ENCODE assay signal across 28 cellular contexts in the genomic region with DNA sequence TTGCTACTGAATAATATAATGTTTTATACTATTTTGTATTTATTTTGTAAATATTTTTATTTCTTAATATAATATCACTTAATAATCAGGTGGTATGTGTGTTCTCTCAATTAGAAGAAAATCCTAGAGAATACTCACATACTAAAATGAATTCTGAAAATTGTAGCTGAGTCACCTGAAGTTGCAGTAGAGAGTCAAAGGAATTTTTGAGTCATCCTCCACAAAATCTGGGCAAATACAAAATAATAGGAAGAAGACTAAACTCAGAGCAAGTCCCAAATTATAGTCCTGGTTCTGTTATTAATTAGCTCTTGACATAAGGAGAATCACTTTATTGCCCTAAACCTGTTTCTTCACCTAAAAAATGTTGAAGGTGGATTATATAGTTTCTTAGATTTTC. TPM values are rescaled to one million over a fixed set of nuclear protein-coding genes. Genes with fewer than 3 reads are reported as not detected.
A peak's percentile ranks its signal among the peaks of the same experiment; 100 is the strongest.
DNase-seq lines count a peak whose midpoint lies in the region; ATAC-seq and TF ChIP-seq lines count a peak whose summit lies in the region.
"Had no signal": no experiment of that assay in that cellular context is flagged by ENCODE, and none has a peak within 500 bp of the region (broad histone marks: within the 10 kb centered on the region; RNA-seq: fewer than 3 reads in every experiment).

No MANE protein-coding gene starts in this region.

- H3K9me3 ChIP-seq in PC-3 (ENCODE audit: low read length), result no peaks in the 10 kb centered on the region
- no peaks in the 10 kb centered on the region for H3K9me3 ChIP-seq in osteoblast (ENCODE audit: low read depth, low read length)
- no peaks in the 10 kb centered on the region for H3K9me3 ChIP-seq in adrenal gland (replicated peaks in 1 of 3)
- H3K9me3 ChIP-seq: BLaER1 treated with 17β-estradiol and CSF1 and Interleukin-3, amounts not matched to agents 10 nM and 100 nM; colonic mucosa; psoas muscle; stomach; upper lobe of right lung had no signal

- H3F3A ChIP-seq in PC-3 (ENCODE audit: low read length, unreplicated experiment), result no peaks in the 10 kb centered on the region

- TF ChIP-seq CTCF in PC-3 (conservative IDR thresholded peaks at IDR 0.05; ENCODE audit: low read depth, low read length), result no peak
- no peak for TF ChIP-seq CTCF in epithelial cell of esophagus (IDR thresholded peaks at IDR 0.05; ENCODE audit: insufficient read depth, low read depth, low read length, missing control alignments)
- TF ChIP-seq CTCF in osteoblast (IDR thresholded peaks at IDR 0.05; ENCODE audit: extremely low read depth, low read depth, low read length), result no peak
- no peak for TF ChIP-seq CTCF in adrenal gland (IDR thresholded peaks at IDR 0.05)

- ATAC-seq in PC-3 (peak; percentile 40), HG03097 (IDR thresholded peaks at IDR 0.05; ENCODE audit: low FRiP score, unreplicated experiment) (no peak)
- ATAC-seq: psoas muscle, upper lobe of right lung had no signal

- H3K4me2 ChIP-seq in PC-3 (ENCODE audit: low read length), result no peak overlapping the region
- no peak overlapping the region for H3K4me2 ChIP-seq in osteoblast (ENCODE audit: insufficient read depth, low read length)
- H3K4me2 ChIP-seq: BLaER1 treated with 17β-estradiol and CSF1 and Interleukin-3, amounts not matched to agents 10 nM and 100 nM; neural progenitor cell had no signal

- peak; percentile 23 for DNase-seq in GM03348 (ENCODE audit: low spot score)
- peak; percentile 53 for DNase-seq in PC-3
- peak; percentile 20 for DNase-seq in epithelial cell of esophagus (ENCODE audit: low read depth)
- peak; percentile 21 for DNase-seq in osteoblast (ENCODE audit: insufficient read length, low spot score, missing footprints)
- no peak for DNase-seq in NCI-H524 (lab: John Stamatoyannopoulos, UW)
- no peak for DNase-seq in adrenal gland
- DNase-seq in NCI-H1694 treated with DMSO at 0.1 percent for 48 hours (lab: John Stamatoyannopoulos, UW), result no peak
- DNase-seq: activated CD4-positive, alpha-beta T cell treated with anti-CD3 and anti-CD28 coated beads, Interleukin-2, amount 50 U/mL, for 1 hour; activated T-cell treated with anti-CD3 and anti-CD28 coated beads for 4 hours; colonic mucosa; GF-D8; KG1; NCI-H1092 treated with DMSO at 0.1 percent for 48 hours; NCI-H2081 treated with DMSO at 0.1 percent for 48 hours; NCI-H510A; psoas muscle; Right ventricle myocardium superior; small intestine; stimulated activated CD4-positive, alpha-beta T cell treated with anti-CD3 and anti-CD28 coated beads, Interleukin-4, amount 100 ng/mL, for 1 hour; stomach; upper lobe of right lung had no signal

- intact Hi-C loops in PC-3 (cut with micrococcal nuclease) (no loop called here), adrenal gland (cut with DNase I) (no loop called here)

- H3K9me2 ChIP-seq in PC-3 (replicated peaks; ENCODE audit: low read length), result no peaks in the 10 kb centered on the region

- H3K27me3 ChIP-seq in PC-3 (ENCODE audit: low read length) (no peaks in the 10 kb centered on the region), osteoblast (ENCODE audit: insufficient read depth, low read length) (no peaks in the 10 kb centered on the region), adrenal gland (no peaks in the 10 kb centered on the region)
- H3K27me3 ChIP-seq: BLaER1 treated with 17β-estradiol and CSF1 and Interleukin-3, amounts not matched to agents 10 nM and 100 nM; colonic mucosa; neural progenitor cell; stomach; upper lobe of right lung had no signal

- H3K4me3 ChIP-seq in PC-3 (ENCODE audit: low read length), result no peak overlapping the region
- no peak overlapping the region for H3K4me3 ChIP-seq in epithelial cell of esophagus (ENCODE audit: low read length)
- H3K4me3 ChIP-seq in osteoblast (ENCODE audit: insufficient read depth, low read length), result no peak overlapping the region
- H3K4me3 ChIP-seq in adrenal gland, result no peak overlapping the region
- H3K4me3 ChIP-seq: BLaER1 treated with 17β-estradiol and CSF1 and Interleukin-3, amounts not matched to agents 10 nM and 100 nM; colonic mucosa; neural progenitor cell; psoas muscle; stomach; upper lobe of right lung had no signal

- no peaks in the 10 kb centered on the region for H3K36me3 ChIP-seq in PC-3 (ENCODE audit: low read depth, low read length)
- no peaks in the 10 kb centered on the region for H3K36me3 ChIP-seq in osteoblast (ENCODE audit: insufficient read depth, low read length)
- no peaks in the 10 kb centered on the region for H3K36me3 ChIP-seq in adrenal gland (replicated peaks in 1 of 2)
- H3K36me3 ChIP-seq: BLaER1 treated with 17β-estradiol and CSF1 and Interleukin-3, amounts not matched to agents 10 nM and 100 nM; colonic mucosa; neural progenitor cell; stomach; upper lobe of right lung had no signal

- no peaks in the 10 kb centered on the region for H3K79me2 ChIP-seq in PC-3 (ENCODE audit: low read length)
- H3K79me2 ChIP-seq in osteoblast (ENCODE audit: insufficient read depth, low read length), result no peaks in the 10 kb centered on the region

- no peaks in the 10 kb centered on the region for H3K4me1 ChIP-seq in PC-3 (ENCODE audit: insufficient read depth, low read length)
- H3K4me1 ChIP-seq in osteoblast (ENCODE audit: insufficient read depth, low read length), result no peaks in the 10 kb centered on the region
- no peaks in the 10 kb centered on the region for H3K4me1 ChIP-seq in adrenal gland (replicated peaks in 1 of 2)
- H3K4me1 ChIP-seq: BLaER1 treated with 17β-estradiol and CSF1 and Interleukin-3, amounts not matched to agents 10 nM and 100 nM; colonic mucosa; neural progenitor cell; psoas muscle; stomach; upper lobe of right lung had no signal

- H2AFZ ChIP-seq in PC-3 (ENCODE audit: low read length), result no peak overlapping the region
- H2AFZ ChIP-seq in osteoblast (ENCODE audit: low read length), result no peak overlapping the region
- H2AFZ ChIP-seq: neural progenitor cell had no signal

- CTCF ChIA-PET in PC-3 (lab: Charles Lee), result no interaction called here

- no TSS peak for BruUV-seq in PC-3 (replicated peaks; lab: Mats Ljungman, UMichigan)

- H3K27ac ChIP-seq in PC-3 (ENCODE audit: low read length), result no peak overlapping the region
- no peak overlapping the region for H3K27ac ChIP-seq in osteoblast (ENCODE audit: low read depth, low read length)
- H3K27ac ChIP-seq in adrenal gland, result no peak overlapping the region
- H3K27ac ChIP-seq: BLaER1 treated with 17β-estradiol and CSF1 and Interleukin-3, amounts not matched to agents 10 nM and 100 nM; colonic mucosa; neural progenitor cell; psoas muscle; stomach; upper lobe of right lung; VCaP had no signal

- no peaks in the 10 kb centered on the region for H4K20me1 ChIP-seq in PC-3 (ENCODE audit: low read length)
- no peaks in the 10 kb centered on the region for H4K20me1 ChIP-seq in osteoblast (ENCODE audit: insufficient read depth, low read length)
- H4K20me1 ChIP-seq: BLaER1 treated with 17β-estradiol and CSF1 and Interleukin-3, amounts not matched to agents 10 nM and 100 nM had no signal

- POLR2A ChIA-PET in PC-3 (lab: Charles Lee; ENCODE audit: unreplicated experiment), result interaction anchor here (0.6 kb wide), 1 partner anchor 21 kb away, joined by 4 read pairs; no protein-coding TSS in a partner anchor

- TF ChIP-seq POLR2A in adrenal gland (IDR thresholded peaks at IDR 0.05), result no peak

- no peak overlapping the region for H3K9ac ChIP-seq in PC-3 (ENCODE audit: low read length)
- H3K9ac ChIP-seq: BLaER1 treated with 17β-estradiol and CSF1 and Interleukin-3, amounts not matched to agents 10 nM and 100 nM; neural progenitor cell had no signal

RNA-seq across cellular contexts. Expression of a gene that starts 57.8 kb away (rescaled TPM):
- total RNA-seq in PC-3 (2014; rRNA removed) (0.15 TPM in 1 of 2 replicates, not detected in the other), osteoblast (0.59 and 0.72 TPM in 2 replicates), adrenal gland (under 1 TPM in 3 of 8 donors, not detected in 5; 0.57 to 0.83 (median 0.57) TPM)
- polyA plus RNA-seq in adrenal gland, result under 1 TPM; 0.13 to 0.29 (median 0.24) TPM
- total RNA-seq: colonic mucosa; glomerular endothelial cell; stomach; T-helper 1 cell treated with Interleukin-12 subunit alpha and Interleukin-12 subunit beta and Interleukin-4 antibody, amounts not matched to agents 30 ng/mL and 1 ng/mL, for 36 hours; upper lobe of right lung had no signal
- polyA plus RNA-seq: liver, small intestine had no signal

Comparison
In these comparisons a context has a peak if more than half of its experiments do, and no peak if none do; other contexts are left out.
1. DNase-seq: peak in GM03348 (single experiment), PC-3 (single experiment), epithelial cell of esophagus (single experiment) and osteoblast (single experiment); none in NCI-H524 (0 of 2), adrenal gland (0 of 7) and NCI-H1694 treated with DMSO at 0.1 percent for 48 hours (single experiment).